Comparison of ENCODE assay signal across 25 cellular contexts in the genomic region with DNA sequence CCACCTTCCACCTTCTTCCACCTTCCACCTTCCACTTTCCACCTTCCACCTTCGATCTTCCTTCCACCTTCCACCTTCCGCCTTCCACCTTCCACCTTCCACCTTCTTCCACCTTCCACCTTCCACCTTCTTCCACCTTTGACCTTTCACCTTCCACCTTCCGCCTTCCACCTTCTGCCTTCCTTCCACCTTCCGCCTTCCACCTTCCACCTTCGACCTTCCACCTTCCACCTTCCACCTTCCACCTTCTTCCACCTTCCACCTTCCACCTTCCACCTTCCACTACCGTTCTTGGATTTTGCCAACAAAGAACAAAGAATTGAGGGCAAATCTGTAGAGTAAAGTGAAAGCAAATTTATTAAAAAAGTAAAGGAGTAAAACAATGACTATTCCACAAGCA. TPM values are rescaled to one million over a fixed set of nuclear protein-coding genes. Genes with fewer than 3 reads are reported as not detected.
"Had no signal": no experiment of that assay in that cellular context is flagged by ENCODE, and none has a peak within 500 bp of the region (broad histone marks: within the 10 kb centered on the region; RNA-seq: fewer than 3 reads in every experiment).

No MANE protein-coding gene starts in this region.

- H3K4me1 Mint-ChIP-seq: stimulated activated naive CD8-positive, alpha-beta T cell treated with anti-CD3 and anti-CD28 coated beads, Interleukin-15, amount 100 ng/mL, for 72 hours had no signal

- H3K27ac Mint-ChIP-seq: natural killer cell; stimulated activated naive CD8-positive, alpha-beta T cell treated with anti-CD3 and anti-CD28 coated beads, Interleukin-15, amount 100 ng/mL, for 72 hours had no signal

- DNase-seq: dermis blood vessel endothelial cell; effector memory CD4-positive, alpha-beta T cell; foreskin fibroblast; gastrocnemius medialis; heart left ventricle; hippocampal formation; kidney glomerular epithelial cell; left ventricle myocardium superior; lower lobe of right lung; natural killer cell; pancreas; right lobe of liver; stimulated activated CD4-positive, alpha-beta T cell treated with anti-CD3 and anti-CD28 coated beads, Interleukin-12 subunit alpha, Interleukin-12 subunit beta, amount 100 ng/mL, for 4 hours; stimulated activated CD4-positive, alpha-beta T cell treated with anti-CD3 and anti-CD28 coated beads, Interleukin-1b, Interleukin-23, amount 100 ng/mL, for 48 hours; stimulated activated CD4-positive, alpha-beta T cell treated with anti-CD3 and anti-CD28 coated beads, Interleukin-4, amount 100 ng/mL, for 1 hour; stimulated activated CD8-positive, alpha-beta memory T cell treated with anti-CD3 and anti-CD28 coated beads, Interleukin-4, amount 100 ng/mL, for 48 hours; stimulated activated naive CD4-positive, alpha-beta T cell; stimulated activated naive CD8-positive, alpha-beta T cell treated with anti-CD3 and anti-CD28 coated beads, Interleukin-15, amount 100 ng/mL, for 72 hours; thyroid gland had no signal

- H3K36me3 ChIP-seq: gastrocnemius medialis, heart left ventricle, lower lobe of right lung, neutrophil, pancreas, right lobe of liver, thyroid gland had no signal

- H3K4me3 ChIP-seq: coronary artery, gastrocnemius medialis, heart left ventricle, lower lobe of right lung, pancreas, right lobe of liver, smooth muscle cell, thyroid gland had no signal

- H3K36me3 Mint-ChIP-seq: natural killer cell had no signal

- H3K4me2 ChIP-seq: smooth muscle cell had no signal

- ATAC-seq: esophagus mucosa; gastrocnemius medialis; heart left ventricle; left ventricle myocardium superior; lower lobe of right lung; natural killer cell; right lobe of liver; stimulated activated naive CD8-positive, alpha-beta T cell treated with anti-CD3 and anti-CD28 coated beads, Interleukin-15, amount 100 ng/mL, for 72 hours had no signal

- FAIRE-seq: endometrium, islet of Langerhans, pancreas had no signal

- H3K27me3 ChIP-seq: heart left ventricle, pancreas, right lobe of liver, thyroid gland had no signal

- H3K9me3 ChIP-seq: gastrocnemius medialis, heart left ventricle, lower lobe of right lung, neutrophil, pancreas, right lobe of liver, thyroid gland had no signal

- H3K27ac ChIP-seq: coronary artery, gastrocnemius medialis, lower lobe of right lung, neutrophil, pancreas, right lobe of liver, thyroid gland had no signal

- H3K9me3 Mint-ChIP-seq: natural killer cell; stimulated activated naive CD8-positive, alpha-beta T cell treated with anti-CD3 and anti-CD28 coated beads, Interleukin-15, amount 100 ng/mL, for 72 hours had no signal

- H3K4me1 ChIP-seq: gastrocnemius medialis, pancreas, right lobe of liver had no signal

- H3K4me3 Mint-ChIP-seq: natural killer cell; stimulated activated naive CD8-positive, alpha-beta T cell treated with anti-CD3 and anti-CD28 coated beads, Interleukin-15, amount 100 ng/mL, for 72 hours had no signal

RNA-seq across cellular contexts. Expression of a gene that starts 53.2 kb away (rescaled TPM):
- total RNA-seq: dermis blood vessel endothelial cell had no signal
